ENCODE assay signal across 14 cellular contexts in genomic region chr6:44464527-44465310, GRCh38.
A peak's percentile ranks its signal among the peaks of the same experiment; 100 is the strongest.
DNase-seq lines count a peak whose midpoint lies in the region; ATAC-seq, FAIRE-seq and TF ChIP-seq lines count a peak whose summit lies in the region.
"Had no signal": no experiment of that assay in that cellular context is flagged by ENCODE, and none has a peak within 500 bp of the region (broad histone marks: within the 10 kb centered on the region; RNA-seq: fewer than 3 reads in every experiment).

No MANE protein-coding gene starts in this region.

- no peak for FAIRE-seq in GM12892 (lab: Jason Lieb, UNC)

- no peak for TF ChIP-seq POLR2A in GM12892 (IDR thresholded peaks at IDR 0.05; ENCODE audit: low read depth, low read length)

- no peak for TF ChIP-seq RAD21 in Ishikawa (IDR thresholded peaks at IDR 0.05; ENCODE audit: low read depth)

- no peak for ATAC-seq in HG03097 (IDR thresholded peaks at IDR 0.05; ENCODE audit: low FRiP score, unreplicated experiment)
- ATAC-seq: activated naive CD8-positive, alpha-beta T cell treated with anti-CD3 and anti-CD28 coated beads, Interleukin-2, amount 50 U/mL, for 24 hours had no signal

- TF ChIP-seq EP300 in Ishikawa (IDR thresholded peaks at IDR 0.05; ENCODE audit: borderline replicate concordance) = no peak

- no peak for TF ChIP-seq CTCF in AG09319 (IDR thresholded peaks at IDR 0.05; ENCODE audit: low read depth, low read length)

- peak; percentile 15 for DNase-seq in AG09319 (ENCODE audit: extremely low read depth, low read depth)
- DNase-seq in fibroblast of gingiva (ENCODE audit: low read depth) = peak; percentile 54
- DNase-seq in myocyte (ENCODE audit: low read depth) = peak; percentile 60
- DNase-seq in medulla oblongata (ENCODE audit: extremely low spot score) = no peak
- DNase-seq in hypothalamus (lab: John Stamatoyannopoulos, UW) = no peak
- no peak for DNase-seq in GM12892 (ENCODE audit: insufficient read length)
- DNase-seq: activated CD8-positive, alpha-beta memory T cell treated with anti-CD3 and anti-CD28 coated beads, Interleukin-2, amount 50 U/mL, for 4 hours; activated naive CD8-positive, alpha-beta T cell treated with anti-CD3 and anti-CD28 coated beads, Interleukin-2, amount 50 U/mL, for 24 hours; foreskin melanocyte; NCI-H2029; SHP77 treated with DMSO at 0.1 percent for 48 hours; tibial artery had no signal

TF ChIP-seq in Ishikawa, 13 proteins besides CTCF, POLR2A, EP300 and RAD21:
- no peak for TF ChIP-seq NFIC (IDR thresholded peaks at IDR 0.05)
- no peak for TF ChIP-seq CEBPB (IDR thresholded peaks at IDR 0.05)
- TF ChIP-seq TEAD4 (IDR thresholded peaks at IDR 0.05) = peak; percentile 77
- no peak for TF ChIP-seq TAF1 (IDR thresholded peaks at IDR 0.05; ENCODE audit: low read depth)

Comparison
In these comparisons a context has a peak if more than half of its experiments do, and no peak if none do; other contexts are left out.
1. DNase-seq: peak in AG09319 (single experiment), fibroblast of gingiva (single experiment) and myocyte (single experiment); none in medulla oblongata (single experiment), hypothalamus (0 of 51) and GM12892 (single experiment).